ENCODE assay signal across 1 cellular context in genomic region chr6:41801380-41801779, GRCh38.
TF ChIP-seq lines count a peak whose summit lies in the region.

No MANE protein-coding gene starts in this region.

TF ChIP-seq in H1, 55 proteins besides CTCF, POLR2A, EP300 and RAD21:
- TF ChIP-seq TAF7 (optimal IDR thresholded peaks at IDR 0.05; ENCODE audit: borderline replicate concordance, low read depth, low read length) (no peak), POU5F1 (IDR thresholded peaks at IDR 0.05; ENCODE audit: low read depth, low read length) (no peak), MAX (IDR thresholded peaks at IDR 0.05) (no peak), GTF2F1 (IDR thresholded peaks at IDR 0.05; ENCODE audit: borderline replicate concordance, low read depth, low read length) (no peak), SIX5 (IDR thresholded peaks at IDR 0.05; ENCODE audit: low read depth, low read length) (no peak), EGR1 (IDR thresholded peaks at IDR 0.05; ENCODE audit: borderline replicate concordance, low read depth, low read length) (no peak), CBX5 (IDR thresholded peaks at IDR 0.05; ENCODE audit: low read depth, low read length) (no peak), TEAD4 (IDR thresholded peaks at IDR 0.05; ENCODE audit: low read depth, low read length) (no peak), BRCA1 (IDR thresholded peaks at IDR 0.05; ENCODE audit: low read depth, low read length) (no peak), E2F6 (IDR thresholded peaks at IDR 0.05) (no peak), KDM4A (IDR thresholded peaks at IDR 0.05; ENCODE audit: low read depth, low read length, severe bottlenecking) (no peak), KDM1A (IDR thresholded peaks at IDR 0.05; ENCODE audit: borderline replicate concordance, low read length) (no peak), TAF1 (IDR thresholded peaks at IDR 0.05; ENCODE audit: low read depth, low read length) (no peak), ASH2L (IDR thresholded peaks at IDR 0.05; ENCODE audit: low read length) (no peak), SUZ12 (IDR thresholded peaks at IDR 0.05; ENCODE audit: low read length) (no peak), TCF12 (IDR thresholded peaks at IDR 0.05; ENCODE audit: low read depth, low read length) (no peak), ZNF274 (IDR thresholded peaks at IDR 0.05; ENCODE audit: borderline replicate concordance, extremely low read depth, low read length) (no peak), ATF3 (IDR thresholded peaks at IDR 0.05; ENCODE audit: insufficient read depth, low read depth, low read length) (no peak)
